9 cellular contexts compared by ENCODE assay signal in the genomic region with DNA sequence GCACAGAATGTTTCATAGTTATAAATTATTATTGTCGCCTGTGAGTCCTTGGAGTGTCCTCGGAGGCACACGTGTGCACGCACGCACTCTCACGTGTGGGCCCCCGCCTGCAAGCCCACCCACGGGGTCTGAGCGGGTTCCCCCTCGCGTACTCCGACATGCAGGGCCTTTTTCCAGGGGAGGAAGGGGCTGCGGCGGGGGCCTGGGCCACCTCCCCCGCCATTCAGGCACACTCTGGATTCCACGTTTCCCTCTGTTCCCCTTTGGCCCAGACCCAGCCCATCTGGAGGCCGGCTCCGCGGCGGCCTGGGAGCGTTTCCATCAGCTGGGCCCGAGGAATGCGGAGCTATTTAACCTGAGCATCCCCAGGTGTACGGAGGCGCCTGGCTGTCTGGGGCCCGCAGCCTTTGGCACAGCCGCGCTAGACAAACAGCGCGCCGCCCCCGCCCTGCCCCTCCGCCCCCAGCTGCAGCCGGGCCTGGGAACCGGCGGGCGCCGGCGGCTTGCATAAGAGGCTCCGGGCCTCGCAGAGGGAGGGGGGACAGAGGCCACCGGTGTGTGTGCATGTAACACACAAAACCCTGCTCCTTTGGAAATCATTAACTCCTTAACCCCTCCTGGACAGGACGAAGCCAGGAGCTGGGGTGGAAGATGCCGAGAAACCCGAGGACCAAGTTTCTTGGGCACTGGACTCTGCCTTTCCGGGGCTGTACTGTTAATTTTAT. TPM values are rescaled to one million over a fixed set of nuclear protein-coding genes. Genes with fewer than 3 reads are reported as not detected.
DNase-seq lines count a peak whose midpoint lies in the region; ATAC-seq and TF ChIP-seq lines count a peak whose summit lies in the region.
"Had no signal": no experiment of that assay in that cellular context is flagged by ENCODE, and none has a peak within 500 bp of the region (broad histone marks: within the 10 kb centered on the region; RNA-seq: fewer than 3 reads in every experiment).

No MANE protein-coding gene starts in this region.

- DNase-seq in GM13977 (ENCODE audit: low spot score) (peak; percentile 26), NCI-H2171 treated with DMSO at 0.1 percent for 48 hours (lab: John Stamatoyannopoulos, UW) (peak; percentile 99), breast epithelium (ENCODE audit: low spot score in 2 of 2) (peak; percentile 71 to 77), kidney glomerular epithelial cell (lab: John Stamatoyannopoulos, UW) (peak; percentile 92), activated gamma-delta T cell treated with Interleukin-2 at 50 U/mL for 16 hours (no peak), amniotic stem cell (lab: John Stamatoyannopoulos, UW) (no peak)
- DNase-seq: naive B cell had no signal

- intact Hi-C loops in breast epithelium (cut with DNase I; ENCODE audit: low total_unique reads): loop anchor here (5.0 kb wide), 1 partner anchor 36 kb away; no protein-coding TSS in a partner anchor

- in situ Hi-C loops in GM13977 (cut with MboI; ENCODE audit: low pct_unique_long_range_greater_than_20kb, low sequenced_read_pairs, unreplicated experiment): no loop called here

- no peak for TF ChIP-seq POLR2A in breast epithelium (IDR thresholded peaks at IDR 0.05)

- no peaks in the 10 kb centered on the region for H3K36me3 ChIP-seq in breast epithelium
- H3K36me3 ChIP-seq in stomach smooth muscle (ENCODE audit: control insufficient read depth in 2 of 2, insufficient read depth in 2 of 2, low read length in 2 of 2): no peaks in the 10 kb centered on the region

- TF ChIP-seq CTCF in GM13977 (IDR thresholded peaks at IDR 0.05; ENCODE audit: extremely low read depth, insufficient read depth, missing control alignments) (no peak), breast epithelium (IDR thresholded peaks at IDR 0.05) (no peak)

- H3K4me3 ChIP-seq in breast epithelium (peak overlapping the region; percentile 73 to 91 (median 73)), stomach smooth muscle (ENCODE audit: low read length in 2 of 2) (peak overlapping the region in 1 of 2 donors; percentile 92)

- no peak for ATAC-seq in GM19023 (IDR thresholded peaks at IDR 0.05; ENCODE audit: unreplicated experiment)

- peak overlapping the region; percentile 40 to 50 for H3K27ac ChIP-seq in breast epithelium
- H3K27ac ChIP-seq in stomach smooth muscle (ENCODE audit: low read length): peak overlapping the region; percentile 93

- H3K4me1 ChIP-seq in breast epithelium (peaks cover 5 to 20% of the 10 kb centered on the region in 2 donors), stomach smooth muscle (ENCODE audit: control insufficient read depth, insufficient read depth, low read length) (peaks cover 52% of the 10 kb centered on the region)

- peak overlapping the region in 1 of 2 donors; percentile 58 for H3K9ac ChIP-seq in stomach smooth muscle (ENCODE audit: low read length in 2 of 2)

- H3K9me3 ChIP-seq in breast epithelium (no peaks in the 10 kb centered on the region), stomach smooth muscle (ENCODE audit: control insufficient read depth in 2 of 2, low read length in 2 of 2) (no peaks in the 10 kb centered on the region)

- H3K27me3 ChIP-seq in breast epithelium (no peaks in the 10 kb centered on the region), stomach smooth muscle (ENCODE audit: control insufficient read depth in 1 of 2, insufficient read depth in 2 of 2, low read length in 2 of 2) (no peaks in the 10 kb centered on the region)

RNA-seq across cellular contexts. Expression of a gene that starts 3.3 kb away (rescaled TPM):
- total RNA-seq in breast epithelium: 100 to 1,000 TPM; 156 to 407 (median 270) TPM

RNA-seq across cellular contexts. Expression of a gene that starts 29.3 kb away (rescaled TPM):
- total RNA-seq in breast epithelium: 1 to 10 TPM in 1 of 3 donors, not detected in 2; 5.3 TPM

Comparison
In these comparisons a context has a peak if more than half of its experiments do, and no peak if none do; other contexts are left out.
1. DNase-seq: peak in GM13977 (single experiment), NCI-H2171 treated with DMSO at 0.1 percent for 48 hours (single experiment), breast epithelium (2 of 2) and kidney glomerular epithelial cell (single experiment); none in activated gamma-delta T cell treated with Interleukin-2 at 50 U/mL for 16 hours (single experiment) and amniotic stem cell (single experiment).